In the genomic region with DNA sequence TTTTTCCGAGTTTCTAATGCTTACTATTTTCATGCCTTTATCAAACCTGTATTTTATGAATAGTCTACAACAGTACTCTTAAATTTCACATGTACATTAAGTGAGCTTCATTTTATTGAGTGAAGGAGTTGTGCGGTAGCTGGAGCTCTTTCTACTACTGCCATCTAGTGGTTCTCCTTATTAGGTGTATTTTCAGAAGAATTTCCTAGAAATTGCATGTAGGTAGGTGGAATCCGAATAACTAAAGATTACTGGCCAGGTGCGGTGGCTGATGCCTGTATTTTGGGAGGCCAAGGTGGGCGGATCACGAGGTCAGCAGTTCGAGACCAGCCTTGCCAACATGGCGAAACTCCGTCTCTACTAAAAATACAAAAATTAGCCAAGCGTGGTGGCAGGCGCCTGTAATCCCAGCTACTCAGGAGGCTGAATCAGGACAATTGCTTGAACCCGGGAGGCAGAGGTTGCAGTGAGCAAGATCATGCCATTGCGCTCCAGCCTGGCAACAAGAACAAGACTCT, we compare ENCODE assay signal across 8 cellular contexts. TPM values are rescaled to one million over a fixed set of nuclear protein-coding genes. Genes with fewer than 3 reads are reported as not detected.
DNase-seq lines count a peak whose midpoint lies in the region; ATAC-seq and TF ChIP-seq lines count a peak whose summit lies in the region.

No MANE protein-coding gene starts in this region.

- no peaks in the 10 kb centered on the region for H3K9me3 ChIP-seq in ascending aorta

- H3K4me3 Mint-ChIP-seq in stimulated activated memory B cell treated with anti-CD40 and anti-IgM and Interleukin-4, amounts not matched to agents 10 μg/mL and 1 μg/mL and 100 μg/mL, for 72 hours = peak overlapping the region; percentile 12
- H3K4me3 Mint-ChIP-seq in activated T-helper 1 cell treated with anti-CD3 and anti-CD28 coated beads, Interleukin-12 subunit alpha, Interleukin-12 subunit beta, Interleukin-2, Interleukin-4 antibody, amounts not matched to agents 30 ng/mL and 10 ng/mL and 1 ng/mL, durations not matched to agents 14 hours and 24 hours and 36 hours = no peak overlapping the region

- H3K27ac Mint-ChIP-seq in stimulated activated memory B cell treated with anti-CD40 and anti-IgM and Interleukin-4, amounts not matched to agents 10 μg/mL and 1 μg/mL and 100 μg/mL, for 72 hours = peak overlapping the region; percentile 67
- no peak overlapping the region for H3K27ac Mint-ChIP-seq in activated T-helper 1 cell treated with anti-CD3 and anti-CD28 coated beads, Interleukin-12 subunit alpha, Interleukin-12 subunit beta, Interleukin-2, Interleukin-4 antibody, amounts not matched to agents 30 ng/mL and 10 ng/mL and 1 ng/mL, durations not matched to agents 14 hours and 24 hours and 36 hours

- H3K27me3 ChIP-seq in ascending aorta = no peaks in the 10 kb centered on the region

- no peaks in the 10 kb centered on the region for H3K36me3 Mint-ChIP-seq in stimulated activated memory B cell treated with anti-CD40 and anti-IgM and Interleukin-4, amounts not matched to agents 10 μg/mL and 1 μg/mL and 100 μg/mL, for 72 hours
- H3K36me3 Mint-ChIP-seq in activated T-helper 1 cell treated with anti-CD3 and anti-CD28 coated beads, Interleukin-12 subunit alpha, Interleukin-12 subunit beta, Interleukin-2, Interleukin-4 antibody, amounts not matched to agents 30 ng/mL and 10 ng/mL and 1 ng/mL, durations not matched to agents 14 hours and 24 hours and 36 hours (ENCODE audit: low read depth) = no peaks in the 10 kb centered on the region

- H3K27me3 Mint-ChIP-seq in stimulated activated memory B cell treated with anti-CD40 and anti-IgM and Interleukin-4, amounts not matched to agents 10 μg/mL and 1 μg/mL and 100 μg/mL, for 72 hours = peaks cover 14% of the 10 kb centered on the region
- peaks cover 5% of the 10 kb centered on the region for H3K27me3 Mint-ChIP-seq in activated T-helper 1 cell treated with anti-CD3 and anti-CD28 coated beads, Interleukin-12 subunit alpha, Interleukin-12 subunit beta, Interleukin-2, Interleukin-4 antibody, amounts not matched to agents 30 ng/mL and 10 ng/mL and 1 ng/mL, durations not matched to agents 14 hours and 24 hours and 36 hours (ENCODE audit: insufficient read depth)

- ATAC-seq in GM18909 (IDR thresholded peaks at IDR 0.05; ENCODE audit: poor library complexity, unreplicated experiment) (peak; percentile 52), HG03460 (IDR thresholded peaks at IDR 0.05; ENCODE audit: unreplicated experiment) (peak; percentile 46)
- peak; percentile 58 for ATAC-seq in stimulated activated memory B cell treated with anti-CD40 and anti-IgM and Interleukin-4, amounts not matched to agents 10 μg/mL and 1 μg/mL and 100 μg/mL, for 72 hours

- no peaks in the 10 kb centered on the region for H3K9me3 Mint-ChIP-seq in stimulated activated memory B cell treated with anti-CD40 and anti-IgM and Interleukin-4, amounts not matched to agents 10 μg/mL and 1 μg/mL and 100 μg/mL, for 72 hours
- H3K9me3 Mint-ChIP-seq in activated T-helper 1 cell treated with anti-CD3 and anti-CD28 coated beads, Interleukin-12 subunit alpha, Interleukin-12 subunit beta, Interleukin-2, Interleukin-4 antibody, amounts not matched to agents 30 ng/mL and 10 ng/mL and 1 ng/mL, durations not matched to agents 14 hours and 24 hours and 36 hours = no peaks in the 10 kb centered on the region

- no peaks in the 10 kb centered on the region for H3K36me3 ChIP-seq in ascending aorta

- H3K4me1 Mint-ChIP-seq in stimulated activated memory B cell treated with anti-CD40 and anti-IgM and Interleukin-4, amounts not matched to agents 10 μg/mL and 1 μg/mL and 100 μg/mL, for 72 hours = peaks cover 23% of the 10 kb centered on the region
- peaks cover 13% of the 10 kb centered on the region for H3K4me1 Mint-ChIP-seq in activated T-helper 1 cell treated with anti-CD3 and anti-CD28 coated beads, Interleukin-12 subunit alpha, Interleukin-12 subunit beta, Interleukin-2, Interleukin-4 antibody, amounts not matched to agents 30 ng/mL and 10 ng/mL and 1 ng/mL, durations not matched to agents 14 hours and 24 hours and 36 hours (ENCODE audit: low read depth)

- intact Hi-C loops in ascending aorta (cut with DNase I) = loop anchor here (1.0 kb wide), 1 partner anchor 487 kb away; no protein-coding TSS in a partner anchor
- intact Hi-C loops in activated T-helper 1 cell treated with anti-CD3 and anti-CD28 coated beads, Interleukin-12 subunit alpha, Interleukin-12 subunit beta, Interleukin-2, Interleukin-4 antibody, amounts not matched to agents 30 ng/mL and 10 ng/mL and 1 ng/mL, durations not matched to agents 14 hours and 24 hours and 36 hours (cut with micrococcal nuclease) = loop anchor here (1.0 to 10.0 kb wide), 4 partner anchors 133 to 1260 kb away; no protein-coding TSS in a partner anchor

- DNase-seq in Caki2 (ENCODE audit: low read depth) = peak; percentile 58
- DNase-seq in NCI-H524 (lab: John Stamatoyannopoulos, UW) = peak; percentile 21 to 64
- DNase-seq in ascending aorta (ENCODE audit: low spot score in 2 of 2) = no peak
- DNase-seq in iPS DF 19.7 (ENCODE audit: low read depth, low spot score) = peak; percentile 38
- DNase-seq in activated T-helper 1 cell treated with anti-CD3 and anti-CD28 coated beads, Interleukin-12 subunit alpha, Interleukin-12 subunit beta, Interleukin-2, Interleukin-4 antibody, amounts not matched to agents 30 ng/mL and 10 ng/mL and 1 ng/mL, durations not matched to agents 14 hours and 24 hours and 36 hours (ENCODE audit: low spot score) = no peak

- no peak overlapping the region for H3K4me3 ChIP-seq in ascending aorta

- peak; percentile 26 to 77 (median 64) for TF ChIP-seq CTCF in ascending aorta (IDR thresholded peaks at IDR 0.05)

- no peaks in the 10 kb centered on the region for H3K4me1 ChIP-seq in ascending aorta

- H3K27ac ChIP-seq in ascending aorta = no peak overlapping the region

- in situ Hi-C loops in Caki2 (cut with HindIII; ENCODE audit: low pct_unique_long_range_greater_than_20kb, low sequenced_read_pairs) = no loop called here

RNA-seq across cellular contexts. Expression of gene LRRC72, which starts 38.3 kb away (rescaled TPM):
- total RNA-seq in Caki2 (2014; rRNA removed; shearing (Covaris generic); ENCODE audit: low replicate concordance) = not detected in 2 replicates
- not detected for total RNA-seq in ascending aorta
- not detected in 2 replicates for total RNA-seq in activated T-helper 1 cell treated with anti-CD3 and anti-CD28 coated beads, Interleukin-12 subunit alpha, Interleukin-12 subunit beta, Interleukin-2, Interleukin-4 antibody, amounts not matched to agents 30 ng/mL and 10 ng/mL and 1 ng/mL, durations not matched to agents 14 hours and 24 hours and 36 hours

Comparison
In these comparisons a context has a peak if more than half of its experiments do, and no peak if none do; other contexts are left out.
1. DNase-seq: peak in Caki2 (single experiment), NCI-H524 (2 of 2) and iPS DF 19.7 (single experiment); none in ascending aorta (0 of 2) and activated T-helper 1 cell treated with anti-CD3 and anti-CD28 coated beads, Interleukin-12 subunit alpha, Interleukin-12 subunit beta, Interleukin-2, Interleukin-4 antibody, amounts not matched to agents 30 ng/mL and 10 ng/mL and 1 ng/mL, durations not matched to agents 14 hours and 24 hours and 36 hours (single experiment).
2. Peak in every context shown above with its lines, with median percentiles within 50 percentile points of each other: ATAC-seq.